Comparison of ENCODE assay signal across 15 cellular contexts in the genomic region with DNA sequence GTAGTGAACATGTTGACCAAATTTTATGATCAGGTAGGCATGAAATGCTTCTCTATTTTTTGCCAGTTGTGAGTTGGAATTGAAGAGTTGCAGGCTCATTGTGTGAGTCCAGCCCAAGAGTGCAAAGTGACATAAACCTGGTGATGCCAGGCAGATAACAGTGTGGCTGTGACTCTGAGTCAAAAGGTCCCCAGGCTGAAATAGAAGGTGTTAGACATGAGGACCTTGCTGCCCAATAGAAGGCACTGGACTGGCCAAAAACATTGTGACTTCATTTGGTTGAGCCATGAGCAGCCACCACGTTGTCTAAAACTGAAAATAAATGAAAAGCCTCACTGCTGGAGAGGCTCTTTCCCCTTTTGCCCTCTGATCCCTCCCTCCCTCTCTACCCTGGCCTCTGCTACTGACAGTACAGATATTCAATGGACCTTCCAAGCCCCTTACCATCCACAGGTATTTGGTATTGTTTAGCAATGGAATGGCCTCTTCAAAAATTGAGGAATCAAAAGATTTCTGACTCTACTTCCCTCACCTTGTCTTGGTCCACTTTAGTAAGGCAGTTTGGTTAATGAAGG.
DNase-seq lines count a peak whose midpoint lies in the region; ATAC-seq lines count a peak whose summit lies in the region.
"Had no signal": no experiment of that assay in that cellular context is flagged by ENCODE, and none has a peak within 500 bp of the region (broad histone marks: within the 10 kb centered on the region; RNA-seq: fewer than 3 reads in every experiment).

No MANE protein-coding gene starts in this region.

- H3K4me1 Mint-ChIP-seq in activated T-cell treated with anti-CD3 and anti-CD28 coated beads, Interleukin-2, amount 50 U/mL, for 24 hours (ENCODE audit: low read depth), result peaks cover 21% of the 10 kb centered on the region
- no peaks in the 10 kb centered on the region for H3K4me1 Mint-ChIP-seq in stimulated activated effector memory CD8-positive, alpha-beta T cell treated with anti-CD3 and anti-CD28 coated beads, Interleukin-12 subunit alpha, Interleukin-12 subunit beta, amount 100 ng/mL, for 72 hours
- H3K4me1 Mint-ChIP-seq: CD8-positive, alpha-beta memory T cell had no signal

- H3K36me3 Mint-ChIP-seq in activated T-cell treated with anti-CD3 and anti-CD28 coated beads, Interleukin-2, amount 50 U/mL, for 24 hours (ENCODE audit: low read depth), result no peaks in the 10 kb centered on the region
- no peaks in the 10 kb centered on the region for H3K36me3 Mint-ChIP-seq in stimulated activated effector memory CD8-positive, alpha-beta T cell treated with anti-CD3 and anti-CD28 coated beads, Interleukin-12 subunit alpha, Interleukin-12 subunit beta, amount 100 ng/mL, for 72 hours
- H3K36me3 Mint-ChIP-seq: CD8-positive, alpha-beta memory T cell had no signal

- no peak for DNase-seq in activated T-cell treated with anti-CD3 and anti-CD28 coated beads, Interleukin-2, amount 50 U/mL, for 24 hours
- DNase-seq in activated T-cell treated with anti-CD3 and anti-CD28 coated beads for 4 hours, result no peak
- no peak for DNase-seq in left cardiac atrium
- peak; percentile 63 for DNase-seq in left lobe of liver (ENCODE audit: low spot score)
- no peak for DNase-seq in stimulated activated effector memory CD8-positive, alpha-beta T cell treated with anti-CD3 and anti-CD28 coated beads, Interleukin-12 subunit alpha, Interleukin-12 subunit beta, amount 100 ng/mL, for 72 hours (ENCODE audit: low spot score in 2 of 2)
- DNase-seq in D341Med (ENCODE audit: low spot score), result no peak
- DNase-seq in stimulated activated CD4-positive, alpha-beta T cell treated with anti-CD3 and anti-CD28 coated beads, Interleukin-4, amount 100 ng/mL, for 4 hours, result no peak
- DNase-seq: AML-193; Caco-2; CD8-positive, alpha-beta memory T cell; DMS53; GF-D8; HCEC 1CT; HFFc6 had no signal

- H3K9me3 Mint-ChIP-seq in activated T-cell treated with anti-CD3 and anti-CD28 coated beads, Interleukin-2, amount 50 U/mL, for 24 hours, result no peaks in the 10 kb centered on the region
- H3K9me3 Mint-ChIP-seq in stimulated activated effector memory CD8-positive, alpha-beta T cell treated with anti-CD3 and anti-CD28 coated beads, Interleukin-12 subunit alpha, Interleukin-12 subunit beta, amount 100 ng/mL, for 72 hours, result no peaks in the 10 kb centered on the region
- H3K9me3 Mint-ChIP-seq: CD8-positive, alpha-beta memory T cell; HFFc6 had no signal

- H3K27ac Mint-ChIP-seq in activated T-cell treated with anti-CD3 and anti-CD28 coated beads, Interleukin-2, amount 50 U/mL, for 24 hours, result peak overlapping the region; percentile 81
- H3K27ac Mint-ChIP-seq in stimulated activated effector memory CD8-positive, alpha-beta T cell treated with anti-CD3 and anti-CD28 coated beads, Interleukin-12 subunit alpha, Interleukin-12 subunit beta, amount 100 ng/mL, for 72 hours, result no peak overlapping the region
- H3K27ac Mint-ChIP-seq: CD8-positive, alpha-beta memory T cell; HFFc6 had no signal

- peaks cover 23% of the 10 kb centered on the region for H3K27me3 Mint-ChIP-seq in activated T-cell treated with anti-CD3 and anti-CD28 coated beads, Interleukin-2, amount 50 U/mL, for 24 hours

- intact Hi-C loops in left cardiac atrium (cut with DNase I), result loop anchor here in 1 of 2 donors (5.0 kb wide), 1 partner anchor 67 kb away; the partner anchor contains the start of gene ABCD3

- H3K4me3 Mint-ChIP-seq in activated T-cell treated with anti-CD3 and anti-CD28 coated beads, Interleukin-2, amount 50 U/mL, for 24 hours, result no peak overlapping the region
- no peak overlapping the region for H3K4me3 Mint-ChIP-seq in stimulated activated effector memory CD8-positive, alpha-beta T cell treated with anti-CD3 and anti-CD28 coated beads, Interleukin-12 subunit alpha, Interleukin-12 subunit beta, amount 100 ng/mL, for 72 hours
- H3K4me3 Mint-ChIP-seq: CD8-positive, alpha-beta memory T cell; HFFc6 had no signal

- ATAC-seq in left cardiac atrium (peak; percentile 87 to 90), left lobe of liver (peak; percentile 83), HG02885 (IDR thresholded peaks at IDR 0.05; ENCODE audit: poor library complexity, unreplicated experiment) (no peak)
- ATAC-seq in stimulated activated effector memory CD8-positive, alpha-beta T cell treated with anti-CD3 and anti-CD28 coated beads, Interleukin-12 subunit alpha, Interleukin-12 subunit beta, amount 100 ng/mL, for 72 hours, result peak; percentile 24
